Comparison of ENCODE assay signal across 1 cellular context in genomic region chr1:12065872-12066271, GRCh38.
TF ChIP-seq lines count a peak whose summit lies in the region.

No MANE protein-coding gene starts in this region.

TF ChIP-seq in GM12878, 131 proteins besides CTCF, POLR2A, EP300 and RAD21 (continued from another document):
- TF ChIP-seq ZBTB33 (IDR thresholded peaks at IDR 0.05) (no peak), ETV6 (conservative IDR thresholded peaks at IDR 0.05 in 1 of 2, IDR thresholded peaks at IDR 0.05 in 1 of 2; ENCODE audit: borderline replicate concordance in 1 of 2, low read depth in 1 of 2) (no peak), ZBED1 (IDR thresholded peaks at IDR 0.05; ENCODE audit: borderline replicate concordance) (no peak), TCF7 (IDR thresholded peaks at IDR 0.05; ENCODE audit: borderline replicate concordance) (no peak), MXI1 (IDR thresholded peaks at IDR 0.05; ENCODE audit: low read depth, low read length) (0 out of 2 replicates have a peak, but pooled peaks have one; percentile 34), TCF12 (IDR thresholded peaks at IDR 0.05; ENCODE audit: low read depth, low read length) (no peak), CREB1 (IDR thresholded peaks at IDR 0.05; ENCODE audit: low read depth) (no peak), BCLAF1 (IDR thresholded peaks at IDR 0.05) (no peak), NR2F1 (conservative IDR thresholded peaks at IDR 0.05) (no peak), SPI1 (IDR thresholded peaks at IDR 0.05; ENCODE audit: borderline replicate concordance, insufficient read depth, low read depth, low read length) (no peak), USF2 (IDR thresholded peaks at IDR 0.05; ENCODE audit: borderline replicate concordance, low read depth, low read length) (no peak), PAX5 (IDR thresholded peaks at IDR 0.05; ENCODE audit: borderline replicate concordance, low read depth, low read length) (no peak), CBX5 (IDR thresholded peaks at IDR 0.05; ENCODE audit: low read depth) (no peak), SMAD1 (IDR thresholded peaks at IDR 0.05; ENCODE audit: low read depth, partially characterized antibody) (no peak), ZNF384 (IDR thresholded peaks at IDR 0.05; ENCODE audit: borderline replicate concordance, low read depth, low read length) (no peak), MEF2B (IDR thresholded peaks at IDR 0.05; ENCODE audit: partially characterized antibody, poor library complexity, severe bottlenecking) (no peak), ASH2L (IDR thresholded peaks at IDR 0.05; ENCODE audit: borderline replicate concordance, low read depth) (no peak), BMI1 (IDR thresholded peaks at IDR 0.05; ENCODE audit: borderline replicate concordance) (no peak), PAX8 (IDR thresholded peaks at IDR 0.05) (no peak), RELB (IDR thresholded peaks at IDR 0.05; ENCODE audit: low read depth) (peak; percentile 33; the same call in 1 of the 2 replicates)
TF ChIP-seq in GM12878: peak in this region for 14.
